In the genomic region with DNA sequence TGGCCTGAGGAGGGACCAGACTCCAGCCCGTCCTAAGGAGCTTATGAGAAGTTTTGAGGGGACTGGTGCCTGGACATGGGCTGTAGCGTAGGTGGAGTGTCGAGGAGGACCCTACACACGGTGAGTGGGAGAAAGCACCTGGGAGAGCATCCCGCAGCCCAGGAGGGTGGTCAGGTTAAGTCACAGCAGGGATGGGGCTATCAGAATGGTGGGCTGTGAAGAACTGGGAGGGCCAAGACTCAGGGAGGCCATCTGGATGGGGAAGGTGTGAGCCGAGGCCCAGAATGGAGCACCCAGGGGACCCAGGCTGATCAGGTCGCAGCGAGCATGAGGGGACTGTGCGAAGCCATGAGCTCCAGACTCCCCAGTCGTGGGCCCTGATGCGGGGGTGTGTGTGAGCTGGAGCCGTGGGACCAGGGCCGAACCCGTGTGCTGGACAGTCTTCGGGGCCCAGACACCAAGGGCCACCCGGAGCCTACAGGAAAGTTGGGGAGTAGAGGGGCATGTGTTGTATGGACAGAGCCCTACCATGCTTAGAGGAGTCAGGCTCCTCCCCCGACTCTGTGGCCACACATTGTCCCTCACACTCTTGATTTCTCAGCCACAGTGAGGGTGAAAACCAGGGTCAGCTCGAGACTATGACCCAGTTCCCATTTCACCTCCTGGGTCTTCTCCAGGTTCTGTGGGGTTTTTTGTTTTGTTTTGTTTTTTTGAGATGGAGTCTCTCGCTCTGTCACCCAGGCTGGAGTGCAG, we compare ENCODE assay signal across 1 cellular context.
TF ChIP-seq lines count a peak whose summit lies in the region.

No MANE protein-coding gene starts in this region.

TF ChIP-seq in GM23338, 12 proteins besides CTCF, POLR2A, EP300 and RAD21 (continued from another document):
- TF ChIP-seq, protein P1, sequence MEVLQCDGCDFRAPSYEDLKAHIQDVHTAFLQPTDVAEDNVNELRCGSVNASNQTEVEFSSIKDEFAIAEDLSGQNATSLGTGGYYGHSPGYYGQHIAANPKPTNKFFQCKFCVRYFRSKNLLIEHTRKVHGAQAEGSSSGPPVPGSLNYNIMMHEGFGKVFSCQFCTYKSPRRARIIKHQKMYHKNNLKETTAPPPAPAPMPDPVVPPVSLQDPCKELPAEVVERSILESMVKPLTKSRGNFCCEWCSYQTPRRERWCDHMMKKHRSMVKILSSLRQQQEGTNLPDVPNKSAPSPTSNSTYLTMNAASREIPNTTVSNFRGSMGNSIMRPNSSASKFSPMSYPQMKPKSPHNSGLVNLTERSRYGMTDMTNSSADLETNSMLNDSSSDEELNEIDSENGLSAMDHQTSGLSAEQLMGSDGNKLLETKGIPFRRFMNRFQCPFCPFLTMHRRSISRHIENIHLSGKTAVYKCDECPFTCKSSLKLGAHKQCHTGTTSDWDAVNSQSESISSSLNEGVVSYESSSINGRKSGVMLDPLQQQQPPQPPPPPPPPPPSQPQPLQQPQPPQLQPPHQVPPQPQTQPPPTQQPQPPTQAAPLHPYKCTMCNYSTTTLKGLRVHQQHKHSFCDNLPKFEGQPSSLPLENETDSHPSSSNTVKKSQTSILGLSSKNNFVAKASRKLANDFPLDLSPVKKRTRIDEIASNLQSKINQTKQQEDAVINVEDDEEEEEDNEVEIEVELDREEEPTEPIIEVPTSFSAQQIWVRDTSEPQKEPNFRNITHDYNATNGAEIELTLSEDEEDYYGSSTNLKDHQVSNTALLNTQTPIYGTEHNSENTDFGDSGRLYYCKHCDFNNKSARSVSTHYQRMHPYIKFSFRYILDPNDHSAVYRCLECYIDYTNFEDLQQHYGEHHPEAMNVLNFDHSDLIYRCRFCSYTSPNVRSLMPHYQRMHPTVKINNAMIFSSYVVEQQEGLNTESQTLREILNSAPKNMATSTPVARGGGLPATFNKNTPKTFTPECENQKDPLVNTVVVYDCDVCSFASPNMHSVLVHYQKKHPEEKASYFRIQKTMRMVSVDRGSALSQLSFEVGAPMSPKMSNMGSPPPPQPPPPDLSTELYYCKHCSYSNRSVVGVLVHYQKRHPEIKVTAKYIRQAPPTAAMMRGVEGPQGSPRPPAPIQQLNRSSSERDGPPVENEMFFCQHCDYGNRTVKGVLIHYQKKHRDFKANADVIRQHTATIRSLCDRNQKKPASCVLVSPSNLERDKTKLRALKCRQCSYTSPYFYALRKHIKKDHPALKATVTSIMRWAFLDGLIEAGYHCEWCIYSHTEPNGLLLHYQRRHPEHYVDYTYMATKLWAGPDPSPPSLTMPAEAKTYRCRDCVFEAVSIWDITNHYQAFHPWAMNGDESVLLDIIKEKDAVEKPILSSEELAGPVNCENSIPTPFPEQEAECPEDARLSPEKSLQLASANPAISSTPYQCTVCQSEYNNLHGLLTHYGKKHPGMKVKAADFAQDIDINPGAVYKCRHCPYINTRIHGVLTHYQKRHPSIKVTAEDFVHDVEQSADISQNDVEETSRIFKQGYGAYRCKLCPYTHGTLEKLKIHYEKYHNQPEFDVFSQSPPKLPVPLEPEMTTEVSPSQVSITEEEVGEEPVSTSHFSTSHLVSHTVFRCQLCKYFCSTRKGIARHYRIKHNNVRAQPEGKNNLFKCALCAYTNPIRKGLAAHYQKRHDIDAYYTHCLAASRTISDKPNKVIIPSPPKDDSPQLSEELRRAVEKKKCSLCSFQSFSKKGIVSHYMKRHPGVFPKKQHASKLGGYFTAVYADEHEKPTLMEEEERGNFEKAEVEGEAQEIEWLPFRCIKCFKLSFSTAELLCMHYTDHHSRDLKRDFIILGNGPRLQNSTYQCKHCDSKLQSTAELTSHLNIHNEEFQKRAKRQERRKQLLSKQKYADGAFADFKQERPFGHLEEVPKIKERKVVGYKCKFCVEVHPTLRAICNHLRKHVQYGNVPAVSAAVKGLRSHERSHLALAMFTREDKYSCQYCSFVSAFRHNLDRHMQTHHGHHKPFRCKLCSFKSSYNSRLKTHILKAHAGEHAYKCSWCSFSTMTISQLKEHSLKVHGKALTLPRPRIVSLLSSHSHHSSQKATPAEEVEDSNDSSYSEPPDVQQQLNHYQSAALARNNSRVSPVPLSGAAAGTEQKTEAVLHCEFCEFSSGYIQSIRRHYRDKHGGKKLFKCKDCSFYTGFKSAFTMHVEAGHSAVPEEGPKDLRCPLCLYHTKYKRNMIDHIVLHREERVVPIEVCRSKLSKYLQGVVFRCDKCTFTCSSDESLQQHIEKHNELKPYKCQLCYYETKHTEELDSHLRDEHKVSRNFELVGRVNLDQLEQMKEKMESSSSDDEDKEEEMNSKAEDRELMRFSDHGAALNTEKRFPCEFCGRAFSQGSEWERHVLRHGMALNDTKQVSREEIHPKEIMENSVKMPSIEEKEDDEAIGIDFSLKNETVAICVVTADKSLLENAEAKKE (CRISPR knock-in tag; IDR thresholded peaks at IDR 0.05), result no peak
- TF ChIP-seq CREB1 (CRISPR knock-in tag; IDR thresholded peaks at IDR 0.05; ENCODE audit: low read depth) (no peak), ZNF331 (CRISPR knock-in tag; IDR thresholded peaks at IDR 0.05; ENCODE audit: low read depth) (no peak), EZH2phosphoT487 (IDR thresholded peaks at IDR 0.05; ENCODE audit: unreplicated experiment) (no peak), ZNF114 (CRISPR knock-in tag; IDR thresholded peaks at IDR 0.05) (no peak)
- TF ChIP-seq, protein P2, sequence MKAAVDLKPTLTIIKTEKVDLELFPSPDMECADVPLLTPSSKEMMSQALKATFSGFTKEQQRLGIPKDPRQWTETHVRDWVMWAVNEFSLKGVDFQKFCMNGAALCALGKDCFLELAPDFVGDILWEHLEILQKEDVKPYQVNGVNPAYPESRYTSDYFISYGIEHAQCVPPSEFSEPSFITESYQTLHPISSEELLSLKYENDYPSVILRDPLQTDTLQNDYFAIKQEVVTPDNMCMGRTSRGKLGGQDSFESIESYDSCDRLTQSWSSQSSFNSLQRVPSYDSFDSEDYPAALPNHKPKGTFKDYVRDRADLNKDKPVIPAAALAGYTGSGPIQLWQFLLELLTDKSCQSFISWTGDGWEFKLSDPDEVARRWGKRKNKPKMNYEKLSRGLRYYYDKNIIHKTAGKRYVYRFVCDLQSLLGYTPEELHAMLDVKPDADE (IDR thresholded peaks at IDR 0.05), result no peak
TF ChIP-seq in GM23338: peak in this region for 0.
